16 cellular contexts compared by ENCODE assay signal in the genomic region with DNA sequence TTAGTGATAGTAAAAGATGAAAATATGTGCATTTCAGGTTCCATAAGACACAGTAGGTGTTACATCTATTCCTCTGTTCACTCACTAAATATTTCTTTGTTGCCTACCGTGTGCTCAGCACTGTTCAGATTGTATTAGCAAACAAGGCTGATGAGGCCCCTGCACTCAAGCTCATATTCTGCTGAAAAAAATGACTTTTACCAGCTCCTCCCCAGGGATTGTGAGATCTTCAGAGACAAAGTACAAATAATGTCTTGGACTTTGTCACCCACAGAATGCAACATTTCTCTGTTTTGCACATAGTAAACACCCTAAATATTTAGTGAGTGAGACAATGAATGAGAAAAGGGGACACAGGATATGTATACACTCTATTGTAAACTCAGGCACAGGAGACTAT. TPM values are rescaled to one million over a fixed set of nuclear protein-coding genes. Genes with fewer than 3 reads are reported as not detected.
DNase-seq lines count a peak whose midpoint lies in the region; ATAC-seq and TF ChIP-seq lines count a peak whose summit lies in the region.
"Had no signal": no experiment of that assay in that cellular context is flagged by ENCODE, and none has a peak within 500 bp of the region (broad histone marks: within the 10 kb centered on the region; RNA-seq: fewer than 3 reads in every experiment).

No MANE protein-coding gene starts in this region.

- H3K79me1 ChIP-seq in IMR-90 (ENCODE audit: low read depth in 1 of 2, low read length in 2 of 2), result no peaks in the 10 kb centered on the region
- H3K79me1 ChIP-seq in mesendoderm (ENCODE audit: low read length), result no peaks in the 10 kb centered on the region

- H3K56ac ChIP-seq in IMR-90 (ENCODE audit: extremely low read depth, insufficient read depth, low read length), result no peak overlapping the region
- no peak overlapping the region for H3K56ac ChIP-seq in mesendoderm (ENCODE audit: low read length)

- H2AK9ac ChIP-seq in IMR-90 (replicated peaks; ENCODE audit: low read depth, low read length, poor library complexity), result no peak overlapping the region

- no peaks in the 10 kb centered on the region for H3K27me3 ChIP-seq in Caco-2 (replicated peaks; ENCODE audit: control insufficient read depth, insufficient read depth, low read length)
- H3K27me3 ChIP-seq in HL-60 (ENCODE audit: insufficient read depth, poor library complexity, severe bottlenecking), result no peaks in the 10 kb centered on the region
- H3K27me3 ChIP-seq in IMR-90 (ENCODE audit: control insufficient read depth, insufficient read depth, low read length), result no peaks in the 10 kb centered on the region
- H3K27me3 ChIP-seq in mesendoderm (ENCODE audit: insufficient read depth, low read length, poor library complexity), result no peaks in the 10 kb centered on the region

- POLR2A ChIA-PET in Caco-2 (lab: Charles Lee), result no interaction called here
- POLR2A ChIA-PET in IMR-90 (lab: Charles Lee; ENCODE audit: unreplicated experiment), result no interaction called here

- peak overlapping the region; percentile 53 for H2BK5ac ChIP-seq in IMR-90 (ENCODE audit: low read depth, low read length, poor library complexity, severe bottlenecking)
- no peak overlapping the region for H2BK5ac ChIP-seq in mesendoderm (ENCODE audit: low read length)

- TF ChIP-seq CTCF in Caco-2 (IDR thresholded peaks at IDR 0.05; ENCODE audit: insufficient read depth in 1 of 2, low read depth in 1 of 2, low read length in 1 of 2, severe bottlenecking in 1 of 2, unreplicated experiment in 1 of 2) (no peak), HL-60 (IDR thresholded peaks at IDR 0.05; ENCODE audit: insufficient read depth, low read length) (no peak), IMR-90 (conservative IDR thresholded peaks at IDR 0.05; ENCODE audit: low read depth, low read length) (no peak)

- no peaks in the 10 kb centered on the region for H3K9me3 Mint-ChIP-seq in Caco-2 (ENCODE audit: unreplicated experiment)

- no peaks in the 10 kb centered on the region for H4K20me1 ChIP-seq in IMR-90 (ENCODE audit: insufficient read depth, low read length)

- TF ChIP-seq POLR2A in IMR-90 (IDR thresholded peaks at IDR 0.05; ENCODE audit: low read depth, low read length), result no peak

- no peak overlapping the region for H3K4me3 Mint-ChIP-seq in Caco-2 (ENCODE audit: unreplicated experiment)
- H3K4me3 Mint-ChIP-seq: CD4-positive, alpha-beta memory T cell had no signal

- no peaks in the 10 kb centered on the region for H3K36me3 Mint-ChIP-seq in Caco-2 (ENCODE audit: insufficient read depth, unreplicated experiment)
- H3K36me3 Mint-ChIP-seq: CD4-positive, alpha-beta memory T cell had no signal

- BruUV-seq in Caco-2 (replicated peaks; lab: Mats Ljungman, UMichigan) (no TSS peak), IMR-90 (replicated peaks; lab: Mats Ljungman, UMichigan) (no TSS peak)

- H3K14ac ChIP-seq in IMR-90 (replicated peaks; ENCODE audit: low read depth, low read length), result no peak overlapping the region

- peak overlapping the region; percentile 43 for H3K27ac ChIP-seq in HL-60 (replicated peaks)
- no peak overlapping the region for H3K27ac ChIP-seq in IMR-90 (ENCODE audit: insufficient read depth, low read length)
- no peak overlapping the region for H3K27ac ChIP-seq in mesendoderm (ENCODE audit: low read depth, low read length)

- in situ Hi-C loops in IMR-90 (cut with MboI; ENCODE audit: low sequenced_read_pairs), result no loop called here

- H3K27ac Mint-ChIP-seq in Caco-2 (ENCODE audit: unreplicated experiment), result peak overlapping the region; percentile 18
- H3K27ac Mint-ChIP-seq: CD4-positive, alpha-beta memory T cell had no signal

- no CpG with 5 or more reads among the region's 1 CpG for WGBS in IMR-90 (ENCODE audit: extremely low coverage in 2 of 2, insufficient read length in 1 of 2), 2 experiments
- no CpG with 5 or more reads among the region's 1 CpG for WGBS in mesendoderm (ENCODE audit: extremely low coverage, insufficient coverage, low lambda C conversion rate)

- H3K9me3 ChIP-seq in Caco-2, result no peaks in the 10 kb centered on the region
- H3K9me3 ChIP-seq in IMR-90 (ENCODE audit: control insufficient read depth, insufficient read depth, low read length), result no peaks in the 10 kb centered on the region

- H3K9me1 ChIP-seq in IMR-90 (ENCODE audit: insufficient read depth, low read length), result no peaks in the 10 kb centered on the region; the same call in 1 of the 2 replicates

- H3K23ac ChIP-seq in IMR-90 (ENCODE audit: low read depth, low read length) (no peak overlapping the region), mesendoderm (ENCODE audit: low read length) (no peak overlapping the region)

- H4K8ac ChIP-seq in IMR-90 (ENCODE audit: low read depth in 2 of 2, low read length in 2 of 2) (no peak overlapping the region), mesendoderm (ENCODE audit: low read depth, low read length) (no peak overlapping the region)

- H3K4me1 ChIP-seq in Caco-2 (no peaks in the 10 kb centered on the region), IMR-90 (ENCODE audit: control insufficient read depth, insufficient read depth, low read length) (peaks cover 3% of the 10 kb centered on the region; the same call in 1 of the 2 replicates), mesendoderm (ENCODE audit: control insufficient read depth, low read depth, low read length) (peaks cover under 1% of the 10 kb centered on the region)

- H2BK15ac ChIP-seq in IMR-90 (ENCODE audit: low read depth, low read length) (no peak overlapping the region), mesendoderm (replicated peaks; ENCODE audit: low read depth) (peak overlapping the region; percentile 23)

- H3K79me2 ChIP-seq in mesendoderm (ENCODE audit: control insufficient read depth, insufficient read depth, low read length), result no peaks in the 10 kb centered on the region

- peak overlapping the region; percentile 11; the same call in 1 of the 2 replicates for H2BK20ac ChIP-seq in IMR-90 (ENCODE audit: low read depth, low read length)

- intact Hi-C loops in Caco-2 (cut with micrococcal nuclease; ENCODE audit: unreplicated experiment), result no loop called here
- intact Hi-C loops in IMR-90 (cut with micrococcal nuclease), result no loop called here

- H4K5ac ChIP-seq in IMR-90 (ENCODE audit: low read depth, low read length) (no peak overlapping the region; the same call in 1 of the 2 replicates), mesendoderm (ENCODE audit: low read length) (no peak overlapping the region)

- H3K4me2 ChIP-seq in IMR-90 (ENCODE audit: low read depth, low read length) (no peak overlapping the region), mesendoderm (ENCODE audit: low read length) (no peak overlapping the region)

- peak overlapping the region; percentile 31; the same call in 1 of the 2 replicates for H4K91ac ChIP-seq in IMR-90 (ENCODE audit: insufficient read depth, low read depth, low read length)

- H3K4me1 Mint-ChIP-seq in Caco-2 (ENCODE audit: low read depth, unreplicated experiment), result no peaks in the 10 kb centered on the region
- H3K4me1 Mint-ChIP-seq: CD4-positive, alpha-beta memory T cell had no signal

- peak overlapping the region; percentile 20; the same call in 1 of the 2 replicates for H3K18ac ChIP-seq in IMR-90 (ENCODE audit: low read depth, low read length)
- H3K18ac ChIP-seq in mesendoderm (ENCODE audit: low read length), result peak overlapping the region; percentile 83

- H3K27me3 Mint-ChIP-seq in Caco-2 (ENCODE audit: insufficient read depth, unreplicated experiment), result no peaks in the 10 kb centered on the region

- DNase-seq in Caco-2 (no peak), HL-60 (ENCODE audit: low read depth in 1 of 2, low spot score in 1 of 2) (no peak), IMR-90 (no peak), mesendoderm (no peak), NK-92 (lab: John Stamatoyannopoulos, UW; ENCODE audit: unreplicated experiment) (no peak)
- DNase-seq: 8988T; C1 segment of cervical spinal cord; CD4-positive, alpha-beta memory T cell; COR-L47; DMS153; DND-41; GOT3; HCEC 1CT had no signal

- H3K4me3 ChIP-seq in Caco-2 (ENCODE audit: low read depth, low read length) (no peak overlapping the region), HL-60 (replicated peaks; ENCODE audit: insufficient read depth, low read length) (no peak overlapping the region), IMR-90 (ENCODE audit: insufficient read depth, low read depth, low read length) (no peak overlapping the region), mesendoderm (ENCODE audit: low read length) (no peak overlapping the region)

- H2BK120ac ChIP-seq in IMR-90 (ENCODE audit: low read depth, low read length) (peak overlapping the region; percentile 32), mesendoderm (ENCODE audit: low read depth, low read length) (no peak overlapping the region)

- H3K9ac ChIP-seq in IMR-90 (ENCODE audit: low read depth, low read length) (no peak overlapping the region), mesendoderm (ENCODE audit: low read length) (no peak overlapping the region)

- H3K4ac ChIP-seq in IMR-90 (ENCODE audit: low read depth, low read length) (no peak overlapping the region), mesendoderm (ENCODE audit: low read depth, low read length) (no peak overlapping the region)

- no peak overlapping the region for H2AFZ ChIP-seq in IMR-90 (replicated peaks; ENCODE audit: low read length, poor library complexity)

- TF ChIP-seq RAD21 in IMR-90 (IDR thresholded peaks at IDR 0.05; ENCODE audit: low read length), result no peak

- ATAC-seq in IMR-90 (ENCODE audit: low read depth) (no peak; the same call in 1 of the 2 replicates), GM19351 (IDR thresholded peaks at IDR 0.05; ENCODE audit: unreplicated experiment) (no peak), HG03196 (IDR thresholded peaks at IDR 0.05; ENCODE audit: unreplicated experiment) (no peak)

- H2AK5ac ChIP-seq in IMR-90 (ENCODE audit: low read depth, low read length), result no peak overlapping the region
- H2AK5ac ChIP-seq in mesendoderm (ENCODE audit: low read length), result no peak overlapping the region

- dilution Hi-C loops in IMR-90 (cut with HindIII; ENCODE audit: low sequenced_read_pairs, unreplicated experiment), result no loop called here

- no peaks in the 10 kb centered on the region for H3K36me3 ChIP-seq in Caco-2 (ENCODE audit: control insufficient read depth, insufficient read depth, low read length)
- no peaks in the 10 kb centered on the region for H3K36me3 ChIP-seq in IMR-90 (ENCODE audit: control insufficient read depth, insufficient read depth, low read length)
- H3K36me3 ChIP-seq in mesendoderm (ENCODE audit: control insufficient read depth, insufficient read depth, low read length), result no peaks in the 10 kb centered on the region

- CTCF ChIA-PET in Caco-2 (lab: Charles Lee) (no interaction called here), IMR-90 (lab: Yijun Ruan, JAX) (no interaction called here)

TF ChIP-seq in IMR-90, 13 proteins besides CTCF, POLR2A, EP300 and RAD21 (continues in another document):
- no peak for TF ChIP-seq CEBPB (IDR thresholded peaks at IDR 0.05; ENCODE audit: low read depth, low read length)
- no peak for TF ChIP-seq CHD1 (IDR thresholded peaks at IDR 0.05; ENCODE audit: low read depth, low read length)

RNA-seq across cellular contexts. Expression of a gene that starts 21.9 kb away (rescaled TPM):
- 2.6 and 2.8 TPM in 2 replicates for total RNA-seq in Caco-2 (2022)
- 19.7 and 20.1 TPM in 2 replicates for total RNA-seq in IMR-90 (2012; rRNA removed)
- polyA plus RNA-seq in IMR-90 (2012; rRNA removed), result 10.6 and 12.4 TPM in 2 replicates
- 5.4 TPM in 2 replicates for polyA plus RNA-seq in IMR-90 (2012; cell fraction: cytosol; rRNA removed)
- 8.7 and 10.9 TPM in 2 replicates for polyA plus RNA-seq in IMR-90 (2012; cell fraction: nucleus; rRNA removed; ENCODE audit: low replicate concordance)
- 1.9 TPM for polyA plus RNA-seq in mesendoderm (2013, experiment 1 of 2)
- 1.8 TPM for polyA plus RNA-seq in mesendoderm (2013, experiment 2 of 2)
- total RNA-seq: A673; CD4-positive, alpha-beta memory T cell had no signal
- polyA plus RNA-seq: CD4-positive, alpha-beta memory T cell had no signal
